ENCODE assay signal across 8 cellular contexts in the genomic region with DNA sequence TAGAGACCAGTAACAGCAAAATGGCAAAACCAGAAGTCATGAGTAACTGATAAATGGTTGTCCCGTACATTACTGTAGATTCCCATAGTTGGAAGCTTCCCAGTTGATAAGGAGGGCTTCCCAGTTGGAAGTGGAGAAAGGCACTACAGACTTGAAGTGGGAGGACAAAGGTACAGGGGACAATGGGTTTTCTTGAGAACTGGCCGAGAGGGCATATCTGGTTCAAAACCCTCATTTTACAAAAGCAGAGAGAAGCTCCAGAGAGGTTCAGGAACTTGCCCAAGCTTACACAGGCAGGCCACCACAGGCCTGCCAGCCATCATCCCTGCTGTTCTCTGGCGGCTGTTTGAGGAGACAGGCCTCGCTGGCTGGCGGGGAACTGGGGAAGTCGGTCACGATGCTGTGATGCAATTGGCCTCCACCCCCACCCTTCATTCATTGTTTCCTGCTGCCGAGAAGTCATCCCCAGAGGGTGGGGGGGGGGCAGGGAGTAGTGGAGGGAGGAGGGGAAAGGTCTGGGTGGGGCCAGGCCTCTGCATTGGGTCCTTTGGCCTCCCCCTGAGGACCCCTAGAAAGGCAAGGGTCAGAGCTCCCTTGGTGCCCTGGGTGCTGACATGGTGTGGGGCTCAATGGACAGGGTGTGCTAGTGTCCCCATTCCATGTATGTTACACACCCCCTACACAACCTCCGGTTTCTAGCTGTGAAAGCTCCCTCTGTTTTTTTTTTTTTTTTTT. TPM values are rescaled to one million over a fixed set of nuclear protein-coding genes. Genes with fewer than 3 reads are reported as not detected.
DNase-seq lines count a peak whose midpoint lies in the region; ATAC-seq, FAIRE-seq and TF ChIP-seq lines count a peak whose summit lies in the region.

No MANE protein-coding gene starts in this region.

- H3K9me3 ChIP-seq in A549: no peaks in the 10 kb centered on the region

- peaks cover 25% of the 10 kb centered on the region for H3K4me1 ChIP-seq in A549

- TF ChIP-seq CTCF in A549 (IDR thresholded peaks at IDR 0.05) (no peak), activated B cell treated with CpG ODN at 0.5 μM for 24 hours (IDR thresholded peaks at IDR 0.05) (no peak), lower leg skin (IDR thresholded peaks at IDR 0.05) (no peak)

- H3K4me2 ChIP-seq in A549: peak overlapping the region; percentile 13; the same call in 1 of the 3 replicates

- peaks cover 79% of the 10 kb centered on the region for H3K4me1 Mint-ChIP-seq in activated B cell treated with CpG ODN at 0.5 μM for 24 hours
- H3K4me1 Mint-ChIP-seq in central memory CD8-positive, alpha-beta T cell: peaks cover 65% of the 10 kb centered on the region

- peak overlapping the region; percentile 95 for H3K27ac Mint-ChIP-seq in activated B cell treated with CpG ODN at 0.5 μM for 24 hours
- H3K27ac Mint-ChIP-seq in central memory CD8-positive, alpha-beta T cell (ENCODE audit: low read depth): peak overlapping the region; percentile 92

- no peaks in the 10 kb centered on the region for H3K9me3 Mint-ChIP-seq in activated B cell treated with CpG ODN at 0.5 μM for 24 hours
- H3K9me3 Mint-ChIP-seq in central memory CD8-positive, alpha-beta T cell: no peaks in the 10 kb centered on the region

- no peak for DNase-seq in A549 (ENCODE audit: low read depth in 1 of 2, low spot score in 1 of 2)
- DNase-seq in HPDE6-E6E7 (ENCODE audit: extremely low spot score): peak; percentile 76
- peak; percentile 56 for DNase-seq in activated B cell treated with CpG ODN at 0.5 μM for 24 hours
- peak in 1 of 2 donors; percentile 50 for DNase-seq in central memory CD8-positive, alpha-beta T cell (ENCODE audit: low spot score in 2 of 2)
- peak; percentile 86 to 97 for DNase-seq in lower leg skin (ENCODE audit: low spot score in 2 of 2)
- peak; percentile 49 for DNase-seq in stimulated activated CD8-positive, alpha-beta memory T cell treated with anti-CD3 and anti-CD28 coated beads, Interleukin-12 subunit alpha, Interleukin-12 subunit beta, amount 100 ng/mL, for 1 hour (ENCODE audit: low read depth)

- H3K36me3 Mint-ChIP-seq in activated B cell treated with CpG ODN at 0.5 μM for 24 hours (ENCODE audit: low read depth): peaks cover 37% of the 10 kb centered on the region
- peaks cover 53% of the 10 kb centered on the region for H3K36me3 Mint-ChIP-seq in central memory CD8-positive, alpha-beta T cell (ENCODE audit: insufficient read depth)

- TF ChIP-seq EP300 in A549 (IDR thresholded peaks at IDR 0.05): no peak

- ATAC-seq in A549: no peak
- peak; percentile 4 for ATAC-seq in activated B cell treated with CpG ODN at 0.5 μM for 24 hours (ENCODE audit: low read depth)
- ATAC-seq in central memory CD8-positive, alpha-beta T cell (replicated peaks; ENCODE audit: extremely low read depth, poor library complexity, severe bottlenecking): peak; percentile 3
- ATAC-seq in HG02884 (IDR thresholded peaks at IDR 0.05; ENCODE audit: unreplicated experiment): no peak
- ATAC-seq in GM21423 (IDR thresholded peaks at IDR 0.05; ENCODE audit: unreplicated experiment): no peak

- intact Hi-C loops in activated B cell treated with CpG ODN at 0.5 μM for 24 hours (cut with micrococcal nuclease) (loop anchor here (10.0 kb wide), 1 partner anchor 973 kb away; no protein-coding TSS in a partner anchor), lower leg skin (cut with DNase I; ENCODE audit: low total_unique reads) (no loop called here)

- 80% methylated on average over 8 of the region's 9 CpGs for WGBS in A549 (ENCODE audit: missing lambda C conversion rate)
- WGBS in lower leg skin, 2 donors: 10 to 12% methylated on average over 9 of the region's 9 CpGs

- no peaks in the 10 kb centered on the region for H3K27me3 Mint-ChIP-seq in activated B cell treated with CpG ODN at 0.5 μM for 24 hours
- H3K27me3 Mint-ChIP-seq in central memory CD8-positive, alpha-beta T cell: no peaks in the 10 kb centered on the region

- peak overlapping the region in 1 of 2 experiments; percentile 38; a peak in 2 of 6 replicates for H3K27ac ChIP-seq in A549

- H3K4me3 Mint-ChIP-seq in activated B cell treated with CpG ODN at 0.5 μM for 24 hours: peak overlapping the region; percentile 83
- H3K4me3 Mint-ChIP-seq in central memory CD8-positive, alpha-beta T cell: peak overlapping the region; percentile 90

- TF ChIP-seq RAD21 in A549 (conservative IDR thresholded peaks at IDR 0.05 in 1 of 2, IDR thresholded peaks at IDR 0.05 in 1 of 2): no peak

- no peak for FAIRE-seq in A549 (lab: Jason Lieb, UNC)

- TF ChIP-seq POLR2A in A549 (IDR thresholded peaks at IDR 0.05; ENCODE audit: low read length) (no peak), lower leg skin (IDR thresholded peaks at IDR 0.05) (no peak)

- CTCF ChIA-PET in A549 (lab: Yijun Ruan, JAX) (interaction anchor here (0.7 to 19.6 kb wide), 13 partner anchors 10 to 268 kb away, joined by 3 to 755 read pairs (median 4); a partner anchor contains a TSS), activated B cell treated with CpG ODN at 0.5 μM for 24 hours (lab: Charles Lee) (interaction anchor here (1.1 to 2.6 kb wide), 3 partner anchors 12 to 147 kb away, joined by 4 to 16 read pairs (median 8); no protein-coding TSS in a partner anchor)

- POLR2A ChIA-PET in A549 (lab: Yijun Ruan, JAX): interaction anchor here (0.7 to 1.1 kb wide), 2 partner anchors 27 to 93 kb away, joined by 3 to 4 read pairs; a partner anchor contains a TSS
- POLR2A ChIA-PET in activated B cell treated with CpG ODN at 0.5 μM for 24 hours (lab: Charles Lee): interaction anchor here (0.7 to 17.7 kb wide), 17 partner anchors 4 to 1901 kb away, joined by 4 to 481 read pairs (median 8); a partner anchor contains a TSS

- no peak overlapping the region for H3K4me3 ChIP-seq in A549
- no peak overlapping the region for H3K4me3 ChIP-seq in lower leg skin (ENCODE audit: low read depth, poor library complexity, severe bottlenecking)

TF ChIP-seq in A549, 52 proteins besides CTCF, POLR2A, EP300 and RAD21:
- TF ChIP-seq MAZ (IDR thresholded peaks at IDR 0.05; ENCODE audit: borderline replicate concordance, low read depth, low read length): no peak
- no peak for TF ChIP-seq EHF (CRISPR knock-in tag; IDR thresholded peaks at IDR 0.05)
- no peak for TF ChIP-seq RFX5 (IDR thresholded peaks at IDR 0.05)
- TF ChIP-seq, protein P1, sequence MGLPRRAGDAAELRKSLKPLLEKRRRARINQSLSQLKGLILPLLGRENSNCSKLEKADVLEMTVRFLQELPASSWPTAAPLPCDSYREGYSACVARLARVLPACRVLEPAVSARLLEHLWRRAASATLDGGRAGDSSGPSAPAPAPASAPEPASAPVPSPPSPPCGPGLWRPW (IDR thresholded peaks at IDR 0.05): no peak
- TF ChIP-seq JUN (IDR thresholded peaks at IDR 0.05): no peak
- TF ChIP-seq SREBF2 (IDR thresholded peaks at IDR 0.05): no peak

RNA-seq across cellular contexts. Expression of a gene that starts 3.0 kb away (rescaled TPM):
- polyA plus RNA-seq in A549 (2011; rRNA removed) (13.8 and 21.5 TPM in 2 replicates), A549 (2017; fragmentation: RNase III; extraction: RNeasy Plus Mini Kit Qiagen cat#74134 plus additional on column Dnase treatment) (11.4 to 12.9 TPM (median 12.8 TPM) in 3 replicates)
- 25.8 and 37.7 TPM in 2 replicates for polyA plus RNA-seq in A549 (2012; cell fraction: cytosol; rRNA removed)
- polyA plus RNA-seq in A549 (2012; cell fraction: nucleus; rRNA removed): 22.8 and 37.0 TPM in 2 replicates
- polyA minus RNA-seq in A549 (2011; rRNA and poly(A)+ RNA removed): 7.6 and 8.8 TPM in 2 replicates
- total RNA-seq in activated B cell treated with CpG ODN at 0.5 μM for 24 hours (144 and 152 TPM in 2 replicates), lower leg skin (10 to 100 TPM; 21.3 to 50.9 (median 28.6) TPM)

RNA-seq across cellular contexts. Expression of a gene that starts 27.9 kb away (rescaled TPM):
- polyA plus RNA-seq in A549 (2011; rRNA removed) (7.2 and 8.2 TPM in 2 replicates), A549 (2017; fragmentation: RNase III; extraction: RNeasy Plus Mini Kit Qiagen cat#74134 plus additional on column Dnase treatment) (6.6 to 8.5 TPM (median 8.1 TPM) in 3 replicates)
- 5.1 and 6.1 TPM in 2 replicates for polyA plus RNA-seq in A549 (2012; cell fraction: cytosol; rRNA removed)
- 5.8 and 6.8 TPM in 2 replicates for polyA plus RNA-seq in A549 (2012; cell fraction: nucleus; rRNA removed)
- 8.3 and 16.6 TPM in 2 replicates for polyA minus RNA-seq in A549 (2011; rRNA and poly(A)+ RNA removed)
- total RNA-seq in activated B cell treated with CpG ODN at 0.5 μM for 24 hours (3.1 and 3.5 TPM in 2 replicates), lower leg skin (1 to 10 TPM in 3 of 4 donors, under 1 TPM in 1; 0.83 to 2.4 (median 1.4) TPM)

RNA-seq across cellular contexts. Expression of a gene that starts 39.9 kb away (rescaled TPM):
- 0.57 and 0.86 TPM in 2 replicates for polyA plus RNA-seq in A549 (2011; rRNA removed)
- polyA plus RNA-seq in A549 (2012; cell fraction: cytosol; rRNA removed): 1.5 and 2.2 TPM in 2 replicates
- polyA plus RNA-seq in A549 (2012; cell fraction: nucleus; rRNA removed): 12.3 and 14.6 TPM in 2 replicates
- 0.88 to 1.7 TPM (median 1.0 TPM) in 3 replicates for polyA plus RNA-seq in A549 (2017; fragmentation: RNase III; extraction: RNeasy Plus Mini Kit Qiagen cat#74134 plus additional on column Dnase treatment)
- 3.3 and 5.0 TPM in 2 replicates for polyA minus RNA-seq in A549 (2011; rRNA and poly(A)+ RNA removed)
- 2.0 and 2.2 TPM in 2 replicates for total RNA-seq in activated B cell treated with CpG ODN at 0.5 μM for 24 hours
- total RNA-seq in lower leg skin: 1 to 10 TPM in 3 of 4 donors, under 1 TPM in 1; 0.88 to 3.3 (median 1.8) TPM

Comparison
In these comparisons a context has a peak if more than half of its experiments do, and no peak if none do; other contexts are left out.
1. ATAC-seq: peak in activated B cell treated with CpG ODN at 0.5 μM for 24 hours (single experiment) and central memory CD8-positive, alpha-beta T cell (single experiment); none in A549 (0 of 2), HG02884 (single experiment) and GM21423 (single experiment).
2. DNase-seq: peak in HPDE6-E6E7 (single experiment), activated B cell treated with CpG ODN at 0.5 μM for 24 hours (single experiment), lower leg skin (2 of 2) and stimulated activated CD8-positive, alpha-beta memory T cell treated with anti-CD3 and anti-CD28 coated beads, Interleukin-12 subunit alpha, Interleukin-12 subunit beta, amount 100 ng/mL, for 1 hour (single experiment); none in A549 (0 of 2).